17 cellular contexts compared by ENCODE assay signal in genomic region chr1:156895927-156896326, GRCh38. TPM values are rescaled to one million over a fixed set of nuclear protein-coding genes. Genes with fewer than 3 reads are reported as not detected.
DNase-seq lines count a peak whose midpoint lies in the region; ATAC-seq and TF ChIP-seq lines count a peak whose summit lies in the region.
"Had no signal": no experiment of that assay in that cellular context is flagged by ENCODE, and none has a peak within 500 bp of the region (broad histone marks: within the 10 kb centered on the region; RNA-seq: fewer than 3 reads in every experiment).

No MANE protein-coding gene starts in this region.

- H3K27me3 ChIP-seq in SK-N-SH (ENCODE audit: insufficient read depth), result no peaks in the 10 kb centered on the region
- H3K27me3 ChIP-seq in colonic mucosa, result peaks cover 16% of the 10 kb centered on the region
- H3K27me3 ChIP-seq in transverse colon, result peaks cover 43% of the 10 kb centered on the region

- TF ChIP-seq CTCF in SK-N-SH (IDR thresholded peaks at IDR 0.05), result no peak
- TF ChIP-seq CTCF in colonic mucosa (IDR thresholded peaks at IDR 0.05), result no peak
- TF ChIP-seq CTCF in transverse colon (IDR thresholded peaks at IDR 0.05), result no peak

- WGBS in SK-N-SH (ENCODE audit: low lambda C conversion rate), result 95% methylated on average over 6 of the region's 6 CpGs
- 89 to 97% methylated on average over 5 to 6 of the region's 6 CpGs for WGBS in mesodermal cell (ENCODE audit: insufficient coverage in 2 of 2), 2 experiments
- WGBS in transverse colon (ENCODE audit: low coverage in 1 of 2), 2 donors, result 86% methylated on average over 6 of the region's 6 CpGs; no CpG with 5 or more reads in 1 of the 2 donors

- no peak for TF ChIP-seq RAD21 in SK-N-SH (IDR thresholded peaks at IDR 0.05; ENCODE audit: low read length)

- no peak for TF ChIP-seq EP300 in SK-N-SH (IDR thresholded peaks at IDR 0.05; ENCODE audit: borderline replicate concordance in 1 of 2, low read depth in 1 of 2, low read length in 1 of 2)
- TF ChIP-seq EP300 in transverse colon (IDR thresholded peaks at IDR 0.05; ENCODE audit: low read depth), result no peak

- CTCF ChIA-PET in SK-N-SH (lab: Yijun Ruan, JAX), result interaction anchor here (1.0 to 9.4 kb wide), 3 partner anchors 15 to 235 kb away, joined by 3 to 110 read pairs (median 15); no protein-coding TSS in a partner anchor

- no peak for TF ChIP-seq POLR2A in transverse colon (IDR thresholded peaks at IDR 0.05)

- H3K4me2 ChIP-seq in SK-N-SH, result peak overlapping the region; percentile 77

- intact Hi-C loops in colonic mucosa (cut with DNase I) (no loop called here), transverse colon (cut with DNase I; ENCODE audit: low total_unique reads) (no loop called here)

- H3K4me3 ChIP-seq in SK-N-SH (ENCODE audit: low read depth in 2 of 2, low read length in 1 of 2) (no peak overlapping the region), colonic mucosa (no peak overlapping the region), mesodermal cell (ENCODE audit: extremely low read depth, insufficient read depth, low read length, poor library complexity, severe bottlenecking) (no peak overlapping the region), transverse colon (no peak overlapping the region)
- H3K4me3 ChIP-seq: HAP-1 had no signal

- POLR2A ChIA-PET in SK-N-SH (lab: Yijun Ruan, JAX), result no interaction called here

- H3K9ac ChIP-seq in SK-N-SH (peak overlapping the region; percentile 15; the same call in 1 of the 2 replicates), colonic mucosa (ENCODE audit: low read depth in 2 of 2, low read length in 2 of 2) (no peak overlapping the region)

- H3K27ac ChIP-seq in SK-N-SH (ENCODE audit: low read depth in 2 of 2, low read length in 1 of 2) (peak overlapping the region; percentile 87 to 96), colonic mucosa (peak overlapping the region; percentile 7), mesodermal cell (ENCODE audit: low read depth, low read length, severe bottlenecking) (peak overlapping the region; percentile 97), transverse colon (peak overlapping the region; percentile 69 to 88 (median 71))
- H3K27ac ChIP-seq: 22Rv1, VCaP had no signal

- no peaks in the 10 kb centered on the region for H4K20me1 ChIP-seq in SK-N-SH (ENCODE audit: insufficient read depth)

- no peak for ATAC-seq in SK-N-SH treated with all-trans-retinoic acid at 6 μM for 48 hours
- ATAC-seq: stimulated activated effector memory CD8-positive, alpha-beta T cell treated with anti-CD3 and anti-CD28 coated beads, Interleukin-12 subunit alpha, Interleukin-12 subunit beta, amount 100 ng/mL, for 72 hours had no signal

- no peaks in the 10 kb centered on the region for H3K9me2 ChIP-seq in SK-N-SH

- H3K9me3 ChIP-seq in SK-N-SH (no peaks in the 10 kb centered on the region), colonic mucosa (no peaks in the 10 kb centered on the region), mesodermal cell (ENCODE audit: control insufficient read depth, low read length) (no peaks in the 10 kb centered on the region), transverse colon (no peaks in the 10 kb centered on the region)
- H3K9me3 ChIP-seq: HAP-1 had no signal

- DNase-seq in SK-N-SH, result no peak
- no peak for DNase-seq in colonic mucosa
- DNase-seq in transverse colon, result no peak
- DNase-seq in HUDEP-2 (lab: John Stamatoyannopoulos, UW; ENCODE audit: unreplicated experiment in 76 of 76), result no peak
- no peak for DNase-seq in NCI-H82 treated with DMSO at 0.1 percent for 48 hours (lab: John Stamatoyannopoulos, UW; ENCODE audit: unreplicated experiment)
- no peak for DNase-seq in NCI-H1105 treated with DMSO at 0.1 percent for 48 hours (lab: John Stamatoyannopoulos, UW)
- DNase-seq: activated effector memory CD4-positive, alpha-beta T cell treated with Interleukin-2 at 50 U/mL for 16 hours; CD4-positive, CD25-positive, alpha-beta regulatory T cell; KG1; NCI-H2227 treated with DMSO at 0.1 percent for 48 hours had no signal

- H3K36me3 ChIP-seq in SK-N-SH (replicated peaks in 1 of 2; ENCODE audit: control insufficient read depth in 1 of 2, insufficient read depth in 2 of 2, low read length in 1 of 2) (no peaks in the 10 kb centered on the region), colonic mucosa (no peaks in the 10 kb centered on the region), mesodermal cell (ENCODE audit: control insufficient read depth, insufficient read depth, low read length) (peaks cover 7% of the 10 kb centered on the region), transverse colon (no peaks in the 10 kb centered on the region)
- H3K36me3 ChIP-seq: HAP-1 had no signal

- no peaks in the 10 kb centered on the region for H3K79me2 ChIP-seq in SK-N-SH (ENCODE audit: insufficient read depth)

- peaks cover 33% of the 10 kb centered on the region for H3F3A ChIP-seq in SK-N-SH (replicated peaks; ENCODE audit: insufficient read depth)

- no peak overlapping the region for H2AFZ ChIP-seq in SK-N-SH (ENCODE audit: low read depth)

- in situ Hi-C loops in transverse colon (cut with MboI; ENCODE audit: low pct_ligation_motif_present in 1 of 4, low pct_unique_long_range_greater_than_20kb in 1 of 4, low sequenced_read_pairs in 3 of 4), result no loop called here

- H3K4me1 ChIP-seq in SK-N-SH (ENCODE audit: control insufficient read depth in 1 of 2, insufficient read depth in 2 of 2, low read depth in 1 of 2, low read length in 1 of 2) (peaks cover 40 to 58% of the 10 kb centered on the region in 2 experiments; a peak in 3 of 4 replicates), colonic mucosa (no peaks in the 10 kb centered on the region), mesodermal cell (ENCODE audit: control insufficient read depth, insufficient read depth, low read length, poor library complexity, severe bottlenecking) (peaks cover 56% of the 10 kb centered on the region), transverse colon (peaks cover 3 to 28% (median 16%) of the 10 kb centered on the region in 4 donors)

TF ChIP-seq in SK-N-SH, 30 proteins besides CTCF, POLR2A, EP300 and RAD21:
- TF ChIP-seq USF1 (IDR thresholded peaks at IDR 0.05; ENCODE audit: borderline replicate concordance, low read depth) (no peak), ELF1 (IDR thresholded peaks at IDR 0.05) (no peak), TAF1 (IDR thresholded peaks at IDR 0.05; ENCODE audit: borderline replicate concordance, low read depth, low read length) (no peak), TCF12 (IDR thresholded peaks at IDR 0.05) (no peak), TEAD4 (IDR thresholded peaks at IDR 0.05; ENCODE audit: borderline replicate concordance, insufficient read depth) (no peak)

TF ChIP-seq in SK-N-SH treated with all-trans-retinoic acid at 6 μM for 48 hours, 23 proteins besides CTCF, POLR2A, EP300 and RAD21:
- TF ChIP-seq BACH2 (CRISPR knock-in tag; IDR thresholded peaks at IDR 0.05; ENCODE audit: borderline replicate concordance) (no peak), CSDC2 (CRISPR knock-in tag; IDR thresholded peaks at IDR 0.05) (no peak), TCF4 (CRISPR knock-in tag; IDR thresholded peaks at IDR 0.05; ENCODE audit: borderline replicate concordance) (no peak), ZNF8 (CRISPR knock-in tag; IDR thresholded peaks at IDR 0.05) (no peak), GLIS3 (CRISPR knock-in tag; IDR thresholded peaks at IDR 0.05) (no peak), RARB (CRISPR knock-in tag; IDR thresholded peaks at IDR 0.05) (no peak), OSR1 (CRISPR knock-in tag; IDR thresholded peaks at IDR 0.05) (no peak), ZC3H10 (CRISPR knock-in tag; IDR thresholded peaks at IDR 0.05) (no peak), ISL1 (CRISPR knock-in tag; IDR thresholded peaks at IDR 0.05) (no peak), SNAI2 (CRISPR knock-in tag; IDR thresholded peaks at IDR 0.05) (no peak)

RNA-seq across cellular contexts. Expression of gene PEAR1, which starts 2.4 kb away (rescaled TPM):
- polyA plus RNA-seq in SK-N-SH (2012; rRNA removed), result 1.2 and 1.7 TPM in 2 replicates
- 0.68 and 1.3 TPM in 2 replicates for polyA plus RNA-seq in SK-N-SH (2012; cell fraction: cytosol; rRNA removed)
- polyA plus RNA-seq in SK-N-SH (2012; cell fraction: nucleus; rRNA removed), result 6.6 and 6.8 TPM in 2 replicates
- total RNA-seq in colonic mucosa (1 to 10 TPM; 2.5 to 3.5 TPM), transverse colon (1 to 10 TPM; 1.8 to 5.6 (median 3.7) TPM)
- polyA plus RNA-seq in mesodermal cell (2013, experiment 1 of 2), result 27.1 TPM
- polyA plus RNA-seq in mesodermal cell (2013, experiment 2 of 2), result 23.7 TPM
- polyA plus RNA-seq: CD4-positive, CD25-positive, alpha-beta regulatory T cell had no signal

RNA-seq across cellular contexts. Expression of gene LRRC71, which starts 24.5 kb away (rescaled TPM):
- polyA plus RNA-seq in SK-N-SH (2012; rRNA removed), result 0.03 TPM in 1 of 2 replicates, not detected in the other
- 0.04 and 0.09 TPM in 2 replicates for polyA plus RNA-seq in SK-N-SH (2012; cell fraction: cytosol; rRNA removed)
- polyA plus RNA-seq in SK-N-SH (2012; cell fraction: nucleus; rRNA removed), result 0.07 and 0.25 TPM in 2 replicates
- not detected for total RNA-seq in colonic mucosa
- polyA plus RNA-seq in mesodermal cell (2013, experiment 1 of 2), result not detected
- polyA plus RNA-seq in mesodermal cell (2013, experiment 2 of 2), result not detected
- total RNA-seq in transverse colon, result 1 to 10 TPM in 1 of 4 donors, not detected in 3; 1.2 TPM
- total RNA-seq: CD4-positive, CD25-positive, alpha-beta regulatory T cell; mammary epithelial cell had no signal
- polyA plus RNA-seq: CD4-positive, CD25-positive, alpha-beta regulatory T cell; mammary epithelial cell had no signal

RNA-seq across cellular contexts. Expression of gene NTRK1, which starts 35.3 kb away (rescaled TPM):
- 0.97 and 3.3 TPM in 2 replicates for polyA plus RNA-seq in SK-N-SH (2012; rRNA removed)
- 0.89 and 3.0 TPM in 2 replicates for polyA plus RNA-seq in SK-N-SH (2012; cell fraction: cytosol; rRNA removed)
- polyA plus RNA-seq in SK-N-SH (2012; cell fraction: nucleus; rRNA removed), result 6.3 and 10.5 TPM in 2 replicates
- total RNA-seq in colonic mucosa (1 to 10 TPM in 1 of 2 donors, under 1 TPM in 1; 0.56 to 1.1 TPM), transverse colon (1 to 10 TPM in 1 of 4 donors, under 1 TPM in 2, not detected in 1; 0.20 to 2.6 (median 0.64) TPM)
- 7.4 TPM for polyA plus RNA-seq in mesodermal cell (2013, experiment 1 of 2)
- polyA plus RNA-seq in mesodermal cell (2013, experiment 2 of 2), result 6.0 TPM
- total RNA-seq: mammary epithelial cell had no signal
- polyA plus RNA-seq: mammary epithelial cell had no signal

RNA-seq across cellular contexts. Expression of gene INSRR, which starts 37.0 kb away (rescaled TPM):
- polyA plus RNA-seq in SK-N-SH (2012; rRNA removed), result 0.20 and 0.63 TPM in 2 replicates
- polyA plus RNA-seq in SK-N-SH (2012; cell fraction: cytosol; rRNA removed), result 0.15 and 0.47 TPM in 2 replicates
- 3.0 and 4.8 TPM in 2 replicates for polyA plus RNA-seq in SK-N-SH (2012; cell fraction: nucleus; rRNA removed)
- total RNA-seq in colonic mucosa (not detected), transverse colon (not detected)
- polyA plus RNA-seq in mesodermal cell (2013, experiment 1 of 2), result 0.18 TPM
- polyA plus RNA-seq in mesodermal cell (2013, experiment 2 of 2), result 0.10 TPM
- total RNA-seq: mammary epithelial cell had no signal
- polyA plus RNA-seq: CD4-positive, CD25-positive, alpha-beta regulatory T cell; mammary epithelial cell had no signal

Comparison
In these comparisons a context has a peak if more than half of its experiments do, and no peak if none do; other contexts are left out.
1. H3K27ac ChIP-seq: peak in every context shown above with its lines; median percentile 97 in mesodermal cell; 92 in SK-N-SH; 71 in transverse colon; 7 in colonic mucosa.